In the genomic region with DNA sequence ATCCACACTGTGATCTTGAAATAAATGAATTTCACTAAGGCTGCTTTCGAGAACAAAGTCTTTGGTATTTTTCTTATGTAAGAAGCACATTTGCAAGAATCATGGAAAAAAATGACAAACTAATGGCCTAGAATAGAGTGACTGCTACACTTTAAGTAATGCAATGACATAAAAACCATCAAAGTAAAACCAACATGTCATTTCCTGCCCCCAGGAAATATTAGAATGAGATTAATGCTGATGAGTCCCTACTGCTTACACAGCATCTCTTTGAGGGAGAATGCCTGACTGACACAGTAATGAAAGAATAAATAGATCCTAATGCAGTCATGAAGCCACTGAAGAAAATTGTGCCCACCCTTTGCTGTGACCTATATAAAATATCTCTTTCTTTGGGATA, we compare ENCODE assay signal across 15 cellular contexts.
A peak's percentile ranks its signal among the peaks of the same experiment; 100 is the strongest.
DNase-seq lines count a peak whose midpoint lies in the region; ATAC-seq, FAIRE-seq and TF ChIP-seq lines count a peak whose summit lies in the region.
"Had no signal": no experiment of that assay in that cellular context is flagged by ENCODE, and none has a peak within 500 bp of the region (broad histone marks: within the 10 kb centered on the region; RNA-seq: fewer than 3 reads in every experiment).

No MANE protein-coding gene starts in this region.

- no peaks in the 10 kb centered on the region for H3K9me2 ChIP-seq in GM23248 (ENCODE audit: insufficient read depth)
- no peaks in the 10 kb centered on the region for H3K9me2 ChIP-seq in SK-N-SH

- no peaks in the 10 kb centered on the region for H3K9me3 ChIP-seq in GM23248 (ENCODE audit: low read depth)
- no peaks in the 10 kb centered on the region for H3K9me3 ChIP-seq in SK-N-SH
- H3K9me3 ChIP-seq: BE2C had no signal

- peak; percentile 36 for DNase-seq in Caki2 (ENCODE audit: low read depth)
- DNase-seq in GM23248, result peak; percentile 5
- DNase-seq in SK-N-SH, result no peak
- no peak for DNase-seq in NCI-H2029 (lab: John Stamatoyannopoulos, UW)
- DNase-seq in NCI-H2029 treated with DMSO at 0.1 percent for 48 hours (lab: John Stamatoyannopoulos, UW), result no peak
- DNase-seq in hepatic stellate cell (ENCODE audit: low spot score), result no peak
- DNase-seq: BE2C; CD4-positive, alpha-beta memory T cell; GF-D8; KBM-7; NCI-H1436; NCI-H446; SIG-M5 had no signal

- TF ChIP-seq EP300 in SK-N-SH (IDR thresholded peaks at IDR 0.05; ENCODE audit: borderline replicate concordance in 1 of 2, low read depth in 1 of 2, low read length in 1 of 2), result no peak

- H3K79me2 ChIP-seq in GM23248 (ENCODE audit: insufficient read depth) (no peaks in the 10 kb centered on the region), SK-N-SH (ENCODE audit: insufficient read depth) (no peaks in the 10 kb centered on the region)

- POLR2A ChIA-PET in SK-N-SH (lab: Yijun Ruan, JAX), result no interaction called here

- H3K4me2 ChIP-seq in GM23248 (ENCODE audit: unreplicated experiment) (no peak overlapping the region), SK-N-SH (peak overlapping the region; percentile 55; the same call in 1 of the 2 replicates)

- no peaks in the 10 kb centered on the region; the same call in 1 of the 2 replicates for H3K27me3 ChIP-seq in GM23248 (replicated peaks; ENCODE audit: insufficient read depth)
- no peaks in the 10 kb centered on the region for H3K27me3 ChIP-seq in SK-N-SH (ENCODE audit: insufficient read depth)
- H3K27me3 ChIP-seq: BE2C had no signal

- H3K9ac ChIP-seq in GM23248 (no peak overlapping the region), SK-N-SH (peak overlapping the region; percentile 33; the same call in 1 of the 2 replicates)

- WGBS in GM23248 (ENCODE audit: low coverage in 1 of 2, low lambda C conversion rate in 2 of 2, missing lambda C conversion rate in 2 of 2), 2 experiments, result 35 to 61% methylated on average over 1 of the region's 1 CpG
- WGBS in SK-N-SH (ENCODE audit: low lambda C conversion rate), result 23% methylated on average over 1 of the region's 1 CpG

- H3K4me3 ChIP-seq in GM23248 (no peak overlapping the region), SK-N-SH (ENCODE audit: low read depth in 2 of 2, low read length in 1 of 2) (peak overlapping the region in 1 of 2 experiments; percentile 27; a peak in 1 of 4 replicates)

- H4K20me1 ChIP-seq in GM23248 (ENCODE audit: insufficient read depth), result no peaks in the 10 kb centered on the region
- no peaks in the 10 kb centered on the region for H4K20me1 ChIP-seq in SK-N-SH (ENCODE audit: insufficient read depth)

- H3K4me1 ChIP-seq in GM23248 (ENCODE audit: insufficient read depth), result peaks cover 9% of the 10 kb centered on the region; the same call in 1 of the 2 replicates
- H3K4me1 ChIP-seq in SK-N-SH (ENCODE audit: control insufficient read depth in 1 of 2, insufficient read depth in 2 of 2, low read depth in 1 of 2, low read length in 1 of 2), result peaks cover 0 to 18% of the 10 kb centered on the region in 2 experiments; a peak in 3 of 4 replicates
- H3K4me1 ChIP-seq: BE2C had no signal

- peak; percentile 92 for FAIRE-seq in islet of Langerhans (lab: Jason Lieb, UNC)

- H3K27ac ChIP-seq in GM23248, result no peak overlapping the region
- peak overlapping the region in 1 of 2 experiments; percentile 69; a peak in 2 of 4 replicates for H3K27ac ChIP-seq in SK-N-SH (ENCODE audit: low read depth in 2 of 2, low read length in 1 of 2)

- H3K36me3 ChIP-seq in GM23248 (ENCODE audit: low read depth), result no peaks in the 10 kb centered on the region
- H3K36me3 ChIP-seq in SK-N-SH (replicated peaks in 1 of 2; ENCODE audit: control insufficient read depth in 1 of 2, insufficient read depth in 2 of 2, low read length in 1 of 2), result no peaks in the 10 kb centered on the region
- H3K36me3 ChIP-seq: BE2C had no signal

- no peak overlapping the region for H2AFZ ChIP-seq in GM23248
- H2AFZ ChIP-seq in SK-N-SH (ENCODE audit: low read depth), result no peak overlapping the region

- in situ Hi-C loops in Caki2 (cut with HindIII; ENCODE audit: low pct_unique_long_range_greater_than_20kb, low sequenced_read_pairs), result no loop called here
- in situ Hi-C loops in GM23248 (cut with MboI), result no loop called here

- CTCF ChIA-PET in SK-N-SH (lab: Yijun Ruan, JAX), result no interaction called here

- no peaks in the 10 kb centered on the region for H3F3A ChIP-seq in GM23248 (ENCODE audit: insufficient read depth)
- peaks cover 14% of the 10 kb centered on the region for H3F3A ChIP-seq in SK-N-SH (replicated peaks; ENCODE audit: insufficient read depth)

- no peak for TF ChIP-seq CTCF in SK-N-SH (IDR thresholded peaks at IDR 0.05)

- TF ChIP-seq RAD21 in SK-N-SH (IDR thresholded peaks at IDR 0.05; ENCODE audit: low read length), result no peak

- no peak for ATAC-seq in GM21528 (IDR thresholded peaks at IDR 0.05; ENCODE audit: low FRiP score, unreplicated experiment)

TF ChIP-seq in SK-N-SH, 30 proteins besides CTCF, POLR2A, EP300 and RAD21:
- TF ChIP-seq EZH2phosphoT487 (IDR thresholded peaks at IDR 0.05; ENCODE audit: borderline replicate concordance, low read depth), result no peak
- TF ChIP-seq TAF1 (IDR thresholded peaks at IDR 0.05; ENCODE audit: borderline replicate concordance, low read depth, low read length), result no peak
- TF ChIP-seq, protein P1, sequence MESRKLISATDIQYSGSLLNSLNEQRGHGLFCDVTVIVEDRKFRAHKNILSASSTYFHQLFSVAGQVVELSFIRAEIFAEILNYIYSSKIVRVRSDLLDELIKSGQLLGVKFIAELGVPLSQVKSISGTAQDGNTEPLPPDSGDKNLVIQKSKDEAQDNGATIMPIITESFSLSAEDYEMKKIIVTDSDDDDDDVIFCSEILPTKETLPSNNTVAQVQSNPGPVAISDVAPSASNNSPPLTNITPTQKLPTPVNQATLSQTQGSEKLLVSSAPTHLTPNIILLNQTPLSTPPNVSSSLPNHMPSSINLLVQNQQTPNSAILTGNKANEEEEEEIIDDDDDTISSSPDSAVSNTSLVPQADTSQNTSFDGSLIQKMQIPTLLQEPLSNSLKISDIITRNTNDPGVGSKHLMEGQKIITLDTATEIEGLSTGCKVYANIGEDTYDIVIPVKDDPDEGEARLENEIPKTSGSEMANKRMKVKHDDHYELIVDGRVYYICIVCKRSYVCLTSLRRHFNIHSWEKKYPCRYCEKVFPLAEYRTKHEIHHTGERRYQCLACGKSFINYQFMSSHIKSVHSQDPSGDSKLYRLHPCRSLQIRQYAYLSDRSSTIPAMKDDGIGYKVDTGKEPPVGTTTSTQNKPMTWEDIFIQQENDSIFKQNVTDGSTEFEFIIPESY (IDR thresholded peaks at IDR 0.05; ENCODE audit: borderline replicate concordance, low read depth), result no peak
- TF ChIP-seq SIN3A (IDR thresholded peaks at IDR 0.05; ENCODE audit: borderline replicate concordance, low read depth, low read length), result no peak
- TF ChIP-seq MXI1 (IDR thresholded peaks at IDR 0.05; ENCODE audit: low read depth, low read length), result no peak
- TF ChIP-seq POLR2AphosphoS5 (IDR thresholded peaks at IDR 0.05; ENCODE audit: low read depth, low read length), result no peak
- TF ChIP-seq GABPA (IDR thresholded peaks at IDR 0.05; ENCODE audit: low read depth), result no peak
- TF ChIP-seq IRF3 (IDR thresholded peaks at IDR 0.05; ENCODE audit: low read depth, low read length), result no peak
- no peak for TF ChIP-seq YY1 (IDR thresholded peaks at IDR 0.05; ENCODE audit: low read depth)
- TF ChIP-seq TEAD4 (IDR thresholded peaks at IDR 0.05; ENCODE audit: borderline replicate concordance, insufficient read depth), result no peak
- TF ChIP-seq NRF1 (IDR thresholded peaks at IDR 0.05; ENCODE audit: low read depth, low read length), result no peak
- no peak for TF ChIP-seq RCOR1 (IDR thresholded peaks at IDR 0.05; ENCODE audit: low read length)
- TF ChIP-seq, protein P2, sequence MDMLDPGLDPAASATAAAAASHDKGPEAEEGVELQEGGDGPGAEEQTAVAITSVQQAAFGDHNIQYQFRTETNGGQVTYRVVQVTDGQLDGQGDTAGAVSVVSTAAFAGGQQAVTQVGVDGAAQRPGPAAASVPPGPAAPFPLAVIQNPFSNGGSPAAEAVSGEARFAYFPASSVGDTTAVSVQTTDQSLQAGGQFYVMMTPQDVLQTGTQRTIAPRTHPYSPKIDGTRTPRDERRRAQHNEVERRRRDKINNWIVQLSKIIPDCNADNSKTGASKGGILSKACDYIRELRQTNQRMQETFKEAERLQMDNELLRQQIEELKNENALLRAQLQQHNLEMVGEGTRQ (IDR thresholded peaks at IDR 0.05; ENCODE audit: borderline replicate concordance, low read depth, low read length), result no peak
- TF ChIP-seq, protein P3, sequence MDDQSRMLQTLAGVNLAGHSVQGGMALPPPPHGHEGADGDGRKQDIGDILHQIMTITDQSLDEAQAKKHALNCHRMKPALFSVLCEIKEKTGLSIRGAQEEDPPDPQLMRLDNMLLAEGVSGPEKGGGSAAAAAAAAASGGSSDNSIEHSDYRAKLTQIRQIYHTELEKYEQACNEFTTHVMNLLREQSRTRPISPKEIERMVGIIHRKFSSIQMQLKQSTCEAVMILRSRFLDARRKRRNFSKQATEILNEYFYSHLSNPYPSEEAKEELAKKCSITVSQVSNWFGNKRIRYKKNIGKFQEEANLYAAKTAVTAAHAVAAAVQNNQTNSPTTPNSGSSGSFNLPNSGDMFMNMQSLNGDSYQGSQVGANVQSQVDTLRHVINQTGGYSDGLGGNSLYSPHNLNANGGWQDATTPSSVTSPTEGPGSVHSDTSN (IDR thresholded peaks at IDR 0.05), result no peak
- TF ChIP-seq SMC3 (IDR thresholded peaks at IDR 0.05; ENCODE audit: low read depth, low read length), result no peak
- no peak for TF ChIP-seq GATA2 (CRISPR knock-in tag; IDR thresholded peaks at IDR 0.05)
- TF ChIP-seq MEF2A (IDR thresholded peaks at IDR 0.05; ENCODE audit: borderline replicate concordance, low read depth), result no peak
- TF ChIP-seq ELF1 (IDR thresholded peaks at IDR 0.05), result no peak
- TF ChIP-seq TCF12 (IDR thresholded peaks at IDR 0.05), result no peak

Comparison
In these comparisons a context has a peak if more than half of its experiments do, and no peak if none do; other contexts are left out.
1. DNase-seq: peak in Caki2 (single experiment) and GM23248 (single experiment); none in SK-N-SH (single experiment), NCI-H2029 (single experiment), NCI-H2029 treated with DMSO at 0.1 percent for 48 hours (single experiment) and hepatic stellate cell (single experiment).